28 cellular contexts compared by ENCODE assay signal in genomic region chr3:157805553-157805952, GRCh38.
"Had no signal": no experiment of that assay in that cellular context is flagged by ENCODE, and none has a peak within 500 bp of the region (broad histone marks: within the 10 kb centered on the region; RNA-seq: fewer than 3 reads in every experiment).

No MANE protein-coding gene starts in this region.

- DNase-seq: stimulated activated CD4-positive, alpha-beta T cell treated with anti-CD3 and anti-CD28 coated beads, Interleukin-2, amount 100 ng/mL, for 48 hours; stimulated activated CD4-positive, alpha-beta T cell treated with anti-CD3 and anti-CD28 coated beads, Interleukin-4, amount 100 ng/mL, for 1 hour; stimulated activated CD4-positive, alpha-beta T cell treated with anti-CD3 and anti-CD28 coated beads, Interleukin-4, amount 100 ng/mL, for 24 hours; stimulated activated CD4-positive, alpha-beta T cell treated with anti-CD3 and anti-CD28 coated beads, Interleukin-4, amount 100 ng/mL, for 4 hours; stimulated activated naive B cell treated with anti-CD40 and anti-IgM and Interleukin-4, amounts not matched to agents 10 μg/mL and 1 μg/mL and 100 μg/mL, for 72 hours; stimulated activated naive CD4-positive, alpha-beta T cell; stimulated activated naive CD4-positive, alpha-beta T cell treated with Interleukin-2 at 50 U/mL for 16 hours; stimulated activated naive CD8-positive, alpha-beta T cell treated with anti-CD3 and anti-CD28 coated beads, Interleukin-15, amount 100 ng/mL, for 72 hours; stimulated activated naive CD8-positive, alpha-beta T cell treated with anti-CD3 and anti-CD28 coated beads, Interleukin-15, Interleukin-2, amounts not matched to agents 100 U/mL and 50 U/mL, for 24 hours; stomach; substantia nigra; testis; thyroid gland; tibial artery; transverse colon; trophoblast cell; upper lobe of left lung; upper lobe of right lung; uterus had no signal

- H3K27ac ChIP-seq: stomach, suprapubic skin, testis, thoracic aorta, thyroid gland, tibial artery, tibial nerve, transverse colon, upper lobe of left lung, upper lobe of right lung, uterus, vagina had no signal

- H3K27me3 Mint-ChIP-seq: stimulated activated memory B cell treated with anti-CD40 and anti-IgM and Interleukin-4, amounts not matched to agents 10 μg/mL and 1 μg/mL and 100 μg/mL, for 72 hours; stimulated activated naive B cell treated with anti-CD40 and anti-IgM and Interleukin-4, amounts not matched to agents 10 μg/mL and 1 μg/mL and 100 μg/mL, for 72 hours; stimulated activated naive CD8-positive, alpha-beta T cell treated with anti-CD3 and anti-CD28 coated beads, Interleukin-15, amount 100 ng/mL, for 72 hours; stimulated activated naive CD8-positive, alpha-beta T cell treated with anti-CD3 and anti-CD28 coated beads, Interleukin-15, Interleukin-2, amounts not matched to agents 100 ng/mL and 50 ng/mL, for 24 hours; type B pancreatic cell had no signal

- H3K36me3 Mint-ChIP-seq: stimulated activated effector memory CD8-positive, alpha-beta T cell treated with anti-CD3 and anti-CD28 coated beads, Interleukin-12 subunit alpha, Interleukin-12 subunit beta, amount 100 ng/mL, for 72 hours; stimulated activated memory B cell treated with anti-CD40 and anti-IgM and Interleukin-4, amounts not matched to agents 10 μg/mL and 1 μg/mL and 100 μg/mL, for 72 hours; stimulated activated naive B cell treated with anti-CD40 and anti-IgM and Interleukin-4, amounts not matched to agents 10 μg/mL and 1 μg/mL and 100 μg/mL, for 72 hours; type B pancreatic cell had no signal

- H3K4me1 Mint-ChIP-seq: stimulated activated effector memory CD8-positive, alpha-beta T cell treated with anti-CD3 and anti-CD28 coated beads, Interleukin-12 subunit alpha, Interleukin-12 subunit beta, amount 100 ng/mL, for 72 hours; stimulated activated memory B cell treated with anti-CD40 and anti-IgM and Interleukin-4, amounts not matched to agents 10 μg/mL and 1 μg/mL and 100 μg/mL, for 72 hours; stimulated activated naive B cell treated with anti-CD40 and anti-IgM and Interleukin-4, amounts not matched to agents 10 μg/mL and 1 μg/mL and 100 μg/mL, for 72 hours; stimulated activated naive CD8-positive, alpha-beta T cell treated with anti-CD3 and anti-CD28 coated beads, Interleukin-15, amount 100 ng/mL, for 72 hours had no signal

- H3K4me1 ChIP-seq: stomach, suprapubic skin, testis, thyroid gland, tibial artery, tibial nerve, transverse colon, upper lobe of left lung, upper lobe of right lung, uterus, vagina had no signal

- H3K36me3 ChIP-seq: stomach, suprapubic skin, thoracic aorta, thyroid gland, tibial artery, tibial nerve, transverse colon, upper lobe of left lung, upper lobe of right lung, uterus, vagina had no signal

- FAIRE-seq: urothelium cell line had no signal

- H3K4me3 Mint-ChIP-seq: stimulated activated effector memory CD8-positive, alpha-beta T cell treated with anti-CD3 and anti-CD28 coated beads, Interleukin-12 subunit alpha, Interleukin-12 subunit beta, amount 100 ng/mL, for 72 hours; stimulated activated memory B cell treated with anti-CD40 and anti-IgM and Interleukin-4, amounts not matched to agents 10 μg/mL and 1 μg/mL and 100 μg/mL, for 72 hours; stimulated activated naive B cell treated with anti-CD40 and anti-IgM and Interleukin-4, amounts not matched to agents 10 μg/mL and 1 μg/mL and 100 μg/mL, for 72 hours; stimulated activated naive CD8-positive, alpha-beta T cell treated with anti-CD3 and anti-CD28 coated beads, Interleukin-15, amount 100 ng/mL, for 72 hours; stimulated activated naive CD8-positive, alpha-beta T cell treated with anti-CD3 and anti-CD28 coated beads, Interleukin-15, Interleukin-2, amounts not matched to agents 100 ng/mL and 50 ng/mL, for 24 hours; type B pancreatic cell had no signal

- H3K27ac Mint-ChIP-seq: stimulated activated effector memory CD8-positive, alpha-beta T cell treated with anti-CD3 and anti-CD28 coated beads, Interleukin-12 subunit alpha, Interleukin-12 subunit beta, amount 100 ng/mL, for 72 hours; stimulated activated memory B cell treated with anti-CD40 and anti-IgM and Interleukin-4, amounts not matched to agents 10 μg/mL and 1 μg/mL and 100 μg/mL, for 72 hours; stimulated activated naive B cell treated with anti-CD40 and anti-IgM and Interleukin-4, amounts not matched to agents 10 μg/mL and 1 μg/mL and 100 μg/mL, for 72 hours; stimulated activated naive CD8-positive, alpha-beta T cell treated with anti-CD3 and anti-CD28 coated beads, Interleukin-15, amount 100 ng/mL, for 72 hours; stimulated activated naive CD8-positive, alpha-beta T cell treated with anti-CD3 and anti-CD28 coated beads, Interleukin-15, Interleukin-2, amounts not matched to agents 100 ng/mL and 50 ng/mL, for 24 hours; type B pancreatic cell had no signal

- H3K4me3 ChIP-seq: stomach, suprapubic skin, testis, thoracic aorta, thyroid gland, tibial artery, tibial nerve, transverse colon, upper lobe of left lung, upper lobe of right lung, uterus, vagina had no signal

- ATAC-seq: stimulated activated effector memory CD8-positive, alpha-beta T cell treated with anti-CD3 and anti-CD28 coated beads, Interleukin-12 subunit alpha, Interleukin-12 subunit beta, amount 100 ng/mL, for 72 hours; stimulated activated memory B cell treated with anti-CD40 and anti-IgM and Interleukin-4, amounts not matched to agents 10 μg/mL and 1 μg/mL and 100 μg/mL, for 72 hours; stimulated activated naive B cell treated with anti-CD40 and anti-IgM and Interleukin-4, amounts not matched to agents 10 μg/mL and 1 μg/mL and 100 μg/mL, for 72 hours; stimulated activated naive CD8-positive, alpha-beta T cell treated with anti-CD3 and anti-CD28 coated beads, Interleukin-15, amount 100 ng/mL, for 72 hours; stimulated activated naive CD8-positive, alpha-beta T cell treated with anti-CD3 and anti-CD28 coated beads, Interleukin-15, Interleukin-2, amounts not matched to agents 100 U/mL and 50 U/mL, for 24 hours; upper lobe of right lung had no signal

- H3K9me3 ChIP-seq: suprapubic skin, testis, thyroid gland, transverse colon, upper lobe of left lung, upper lobe of right lung, uterus, vagina had no signal

- H3K27me3 ChIP-seq: stomach, suprapubic skin, testis, thyroid gland, tibial artery, tibial nerve, transverse colon, upper lobe of left lung, upper lobe of right lung, uterus, vagina had no signal
